ENCODE assay signal across 1 cellular context in the genomic region with DNA sequence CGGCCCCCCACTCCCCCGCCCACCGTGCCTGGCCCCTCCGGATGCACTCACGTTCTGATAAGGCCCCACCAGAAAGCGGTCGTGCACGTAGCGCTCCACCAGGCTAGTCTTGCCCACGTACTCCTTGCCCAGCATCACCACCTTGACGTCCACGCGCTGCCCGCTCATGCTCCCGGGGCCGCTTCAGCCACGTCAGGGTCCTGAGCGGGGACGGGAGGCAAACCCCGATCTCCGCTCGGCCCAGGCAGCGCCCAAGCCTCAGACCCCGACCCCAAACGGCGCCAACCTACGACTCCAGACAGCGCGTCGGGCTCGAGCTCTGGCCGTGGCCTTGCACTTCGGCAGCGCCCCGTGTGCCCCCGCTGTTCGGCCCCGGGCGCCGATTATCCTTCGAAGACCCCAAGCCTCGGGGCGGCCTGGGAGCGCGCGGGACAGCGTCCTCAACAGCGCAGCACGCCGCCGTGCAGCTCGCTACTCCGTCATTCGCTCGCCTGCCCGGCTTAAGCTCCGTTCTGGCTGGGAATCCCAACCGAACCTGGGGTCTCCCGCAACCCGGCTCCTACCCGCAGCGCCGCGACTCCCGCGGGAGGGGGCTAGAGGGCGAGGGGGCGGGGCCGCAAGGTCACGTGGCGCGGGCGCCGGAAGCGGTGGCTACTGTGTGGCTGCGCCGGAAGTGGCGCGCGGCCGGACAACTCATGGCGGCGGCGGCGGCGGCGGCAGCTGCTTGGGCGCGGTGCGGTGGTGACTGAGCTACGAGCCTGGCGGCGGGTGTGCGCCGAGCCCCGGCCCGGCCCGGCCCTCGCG.
A peak's percentile ranks its signal among the peaks of the same experiment; 100 is the strongest.
TF ChIP-seq lines count a peak whose summit lies in the region.

A gene with protein sequence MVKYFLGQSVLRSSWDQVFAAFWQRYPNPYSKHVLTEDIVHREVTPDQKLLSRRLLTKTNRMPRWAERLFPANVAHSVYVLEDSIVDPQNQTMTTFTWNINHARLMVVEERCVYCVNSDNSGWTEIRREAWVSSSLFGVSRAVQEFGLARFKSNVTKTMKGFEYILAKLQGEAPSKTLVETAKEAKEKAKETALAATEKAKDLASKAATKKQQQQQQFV (plus strand): TSS at position 679 of the 804 bp plus-strand sequence. CDS start 187 bp downstream, outside the sequence.
RAB24 (minus strand) TSS at position 599 of the 804 bp plus-strand sequence; CDS start at position 168, 431 bp downstream.

TF ChIP-seq in SK-N-SH, 30 proteins besides CTCF, POLR2A, EP300 and RAD21 (continued from another document):
- TF ChIP-seq, protein P1, sequence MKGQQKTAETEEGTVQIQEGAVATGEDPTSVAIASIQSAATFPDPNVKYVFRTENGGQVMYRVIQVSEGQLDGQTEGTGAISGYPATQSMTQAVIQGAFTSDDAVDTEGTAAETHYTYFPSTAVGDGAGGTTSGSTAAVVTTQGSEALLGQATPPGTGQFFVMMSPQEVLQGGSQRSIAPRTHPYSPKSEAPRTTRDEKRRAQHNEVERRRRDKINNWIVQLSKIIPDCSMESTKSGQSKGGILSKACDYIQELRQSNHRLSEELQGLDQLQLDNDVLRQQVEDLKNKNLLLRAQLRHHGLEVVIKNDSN (IDR thresholded peaks at IDR 0.05; ENCODE audit: borderline replicate concordance, low read depth) = peak; percentile 98
- TF ChIP-seq RXRA (IDR thresholded peaks at IDR 0.05; ENCODE audit: borderline replicate concordance, low read depth) (no peak), MXI1 (IDR thresholded peaks at IDR 0.05; ENCODE audit: low read depth, low read length) (peak; percentile 66), TAF1 (IDR thresholded peaks at IDR 0.05; ENCODE audit: borderline replicate concordance, low read depth, low read length) (peak; percentile 53; the same call in 1 of the 2 replicates), FOXM1 (IDR thresholded peaks at IDR 0.05; ENCODE audit: low read depth) (no peak), YY1 (IDR thresholded peaks at IDR 0.05; ENCODE audit: low read depth) (peak; percentile 77; the same call in 1 of the 2 replicates), ELF1 (IDR thresholded peaks at IDR 0.05) (peak; percentile 60), RCOR1 (IDR thresholded peaks at IDR 0.05; ENCODE audit: low read length) (no peak), MEF2A (IDR thresholded peaks at IDR 0.05; ENCODE audit: borderline replicate concordance, low read depth) (no peak)
- TF ChIP-seq, protein P2, sequence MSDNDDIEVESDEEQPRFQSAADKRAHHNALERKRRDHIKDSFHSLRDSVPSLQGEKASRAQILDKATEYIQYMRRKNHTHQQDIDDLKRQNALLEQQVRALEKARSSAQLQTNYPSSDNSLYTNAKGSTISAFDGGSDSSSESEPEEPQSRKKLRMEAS (IDR thresholded peaks at IDR 0.05; ENCODE audit: low read depth) = peak; percentile 65
